ENCODE assay signal across 1 cellular context in genomic region chr19:18233224-18233825, GRCh38.
TF ChIP-seq lines count a peak whose summit lies in the region.

No MANE protein-coding gene starts in this region.

TF ChIP-seq in HepG2, 621 proteins besides CTCF, POLR2A, EP300 and RAD21 (continued from another document and continues in another):
- TF ChIP-seq TFDP2 (CRISPR knock-in tag; IDR thresholded peaks at IDR 0.05), result peak; percentile 41; the same call in 1 of the 2 replicates
- peak; percentile 88 for TF ChIP-seq MXI1 (IDR thresholded peaks at IDR 0.05; ENCODE audit: borderline replicate concordance, low read depth, low read length)
- TF ChIP-seq MED1 (CRISPR knock-in tag; IDR thresholded peaks at IDR 0.05), result peak; percentile 71
- TF ChIP-seq KDM3A (CRISPR knock-in tag; IDR thresholded peaks at IDR 0.05; ENCODE audit: low read depth), result peak; percentile 87
- peak; percentile 89 for TF ChIP-seq THAP7 (CRISPR knock-in tag; IDR thresholded peaks at IDR 0.05)
- TF ChIP-seq ISX (CRISPR knock-in tag; conservative IDR thresholded peaks at IDR 0.05), result peak; percentile 89
- TF ChIP-seq KDM2A (CRISPR knock-in tag; IDR thresholded peaks at IDR 0.05; ENCODE audit: borderline replicate concordance, low read depth), result peak; percentile 83; the same call in 1 of the 2 replicates
- no peak for TF ChIP-seq RARG (CRISPR knock-in tag; IDR thresholded peaks at IDR 0.05; ENCODE audit: low read depth)
- TF ChIP-seq NR2F1 (CRISPR knock-in tag; IDR thresholded peaks at IDR 0.05), result no peak
- peak; percentile 82 for TF ChIP-seq TFE3 (CRISPR knock-in tag; IDR thresholded peaks at IDR 0.05)
- no peak for TF ChIP-seq DDIT3 (CRISPR knock-in tag; IDR thresholded peaks at IDR 0.05)
- TF ChIP-seq ZNF614 (CRISPR knock-in tag; IDR thresholded peaks at IDR 0.05; ENCODE audit: borderline replicate concordance), result peak; percentile 86; the same call in 1 of the 2 replicates
- peak; percentile 70; the same call in 1 of the 2 replicates for TF ChIP-seq RFXANK (CRISPR knock-in tag; IDR thresholded peaks at IDR 0.05)
- TF ChIP-seq SRSF1 (optimal IDR thresholded peaks at IDR 0.05; ENCODE audit: low read depth, low read length), result no peak
- TF ChIP-seq SUZ12 (IDR thresholded peaks at IDR 0.05; ENCODE audit: low read depth, low read length), result no peak
- TF ChIP-seq ZNF512 (CRISPR knock-in tag; IDR thresholded peaks at IDR 0.05), result no peak
- 0 out of 2 replicates have a peak, but pooled peaks have one; percentile 69 for TF ChIP-seq ZNF12 (CRISPR knock-in tag; IDR thresholded peaks at IDR 0.05)
- peak; percentile 96 for TF ChIP-seq ZNF605 (CRISPR knock-in tag; IDR thresholded peaks at IDR 0.05)
- peak; percentile 72; the same call in 1 of the 2 replicates for TF ChIP-seq GFI1 (CRISPR knock-in tag; IDR thresholded peaks at IDR 0.05; ENCODE audit: borderline replicate concordance)
- TF ChIP-seq ZBTB21 (CRISPR knock-in tag; IDR thresholded peaks at IDR 0.05), result peak; percentile 63; the same call in 1 of the 2 replicates
- TF ChIP-seq FOXA3 (CRISPR knock-in tag; IDR thresholded peaks at IDR 0.05), result peak; percentile 61
- TF ChIP-seq POLR2AphosphoS5 (IDR thresholded peaks at IDR 0.05; ENCODE audit: low read depth, low read length), result no peak
- no peak for TF ChIP-seq MZF1 (CRISPR knock-in tag; IDR thresholded peaks at IDR 0.05; ENCODE audit: borderline replicate concordance)
- no peak for TF ChIP-seq GABPA (IDR thresholded peaks at IDR 0.05; ENCODE audit: low read depth, low read length)
- 0 out of 2 replicates have a peak, but pooled peaks have one; percentile 30 for TF ChIP-seq GABPA (CRISPR knock-in tag; IDR thresholded peaks at IDR 0.05; ENCODE audit: low read depth)
- no peak for TF ChIP-seq CSRNP1 (CRISPR knock-in tag; IDR thresholded peaks at IDR 0.05)
- TF ChIP-seq ZNF205 (CRISPR knock-in tag; IDR thresholded peaks at IDR 0.05), result peak; percentile 84; the same call in 1 of the 2 replicates
- TF ChIP-seq ARID4A (CRISPR knock-in tag; IDR thresholded peaks at IDR 0.05; ENCODE audit: borderline replicate concordance), result peak; percentile 89
- TF ChIP-seq PPARG (CRISPR knock-in tag; conservative IDR thresholded peaks at IDR 0.05), result no peak; the same call in 1 of the 2 replicates
- TF ChIP-seq ZNF790 (CRISPR knock-in tag; IDR thresholded peaks at IDR 0.05; ENCODE audit: borderline replicate concordance), result peak; percentile 95; the same call in 1 of the 2 replicates
- no peak for TF ChIP-seq ADNP (CRISPR knock-in tag; IDR thresholded peaks at IDR 0.05)
- no peak for TF ChIP-seq SRSF4 (IDR thresholded peaks at IDR 0.05; ENCODE audit: low read depth, low read length, poor library complexity, severe bottlenecking)
- TF ChIP-seq DNMT3B (CRISPR knock-in tag; conservative IDR thresholded peaks at IDR 0.05), result peak; percentile 91; the same call in 1 of the 2 replicates
- no peak for TF ChIP-seq TCF7L2 (IDR thresholded peaks at IDR 0.05; ENCODE audit: low read depth, low read length)
- no peak for TF ChIP-seq ZSCAN22 (CRISPR knock-in tag; IDR thresholded peaks at IDR 0.05)
- no peak for TF ChIP-seq NCOA5 (CRISPR knock-in tag; IDR thresholded peaks at IDR 0.05)
- TF ChIP-seq SNAI1 (CRISPR knock-in tag; IDR thresholded peaks at IDR 0.05; ENCODE audit: borderline replicate concordance), result peak; percentile 94
- peak; percentile 67 for TF ChIP-seq E2F5 (CRISPR knock-in tag; conservative IDR thresholded peaks at IDR 0.05)
- peak; percentile 44 for TF ChIP-seq NFYB (CRISPR knock-in tag; IDR thresholded peaks at IDR 0.05)
- peak; percentile 75 for TF ChIP-seq ZNF768 (CRISPR knock-in tag; IDR thresholded peaks at IDR 0.05)
- no peak for TF ChIP-seq ZNF724P (CRISPR knock-in tag; IDR thresholded peaks at IDR 0.05; ENCODE audit: borderline replicate concordance)
- peak; percentile 55; the same call in 1 of the 2 replicates for TF ChIP-seq ZNF841 (CRISPR knock-in tag; IDR thresholded peaks at IDR 0.05; ENCODE audit: borderline replicate concordance)
- TF ChIP-seq MAZ (IDR thresholded peaks at IDR 0.05; ENCODE audit: borderline replicate concordance, low read depth, low read length), result no peak; the same call in 1 of the 2 replicates
- peak; percentile 84 for TF ChIP-seq MAZ (CRISPR knock-in tag; IDR thresholded peaks at IDR 0.05; ENCODE audit: low read depth)
- TF ChIP-seq AGO2 (optimal IDR thresholded peaks at IDR 0.05; ENCODE audit: low read depth, low read length), result no peak
- no peak for TF ChIP-seq CHD2 (IDR thresholded peaks at IDR 0.05; ENCODE audit: low read depth, low read length)
- TF ChIP-seq ZNF362 (CRISPR knock-in tag; IDR thresholded peaks at IDR 0.05; ENCODE audit: borderline replicate concordance), result no peak
- TF ChIP-seq ZNF569 (CRISPR knock-in tag; IDR thresholded peaks at IDR 0.05; ENCODE audit: borderline replicate concordance), result no peak
- TF ChIP-seq PHF8 (CRISPR knock-in tag; IDR thresholded peaks at IDR 0.05), result no peak; the same call in 1 of the 2 replicates
- TF ChIP-seq HMGA1 (CRISPR knock-in tag; conservative IDR thresholded peaks at IDR 0.05), result no peak
- TF ChIP-seq ZFP1 (CRISPR knock-in tag; IDR thresholded peaks at IDR 0.05), result peak; percentile 65; the same call in 1 of the 2 replicates
- TF ChIP-seq SETDB1 (CRISPR knock-in tag; IDR thresholded peaks at IDR 0.05; ENCODE audit: borderline replicate concordance), result no peak
- TF ChIP-seq SCMH1 (CRISPR knock-in tag; IDR thresholded peaks at IDR 0.05; ENCODE audit: borderline replicate concordance), result 0 out of 2 replicates have a peak, but pooled peaks have one; percentile 42
- TF ChIP-seq MAX (IDR thresholded peaks at IDR 0.05), result 0 out of 2 replicates have a peak, but pooled peaks have one; percentile 28
- TF ChIP-seq SPEN (CRISPR knock-in tag; IDR thresholded peaks at IDR 0.05; ENCODE audit: low read depth), result peak; percentile 28; the same call in 1 of the 2 replicates
- peak; percentile 93 for TF ChIP-seq TGIF2 (CRISPR knock-in tag; IDR thresholded peaks at IDR 0.05)
